8 cellular contexts compared by ENCODE assay signal in the genomic region with DNA sequence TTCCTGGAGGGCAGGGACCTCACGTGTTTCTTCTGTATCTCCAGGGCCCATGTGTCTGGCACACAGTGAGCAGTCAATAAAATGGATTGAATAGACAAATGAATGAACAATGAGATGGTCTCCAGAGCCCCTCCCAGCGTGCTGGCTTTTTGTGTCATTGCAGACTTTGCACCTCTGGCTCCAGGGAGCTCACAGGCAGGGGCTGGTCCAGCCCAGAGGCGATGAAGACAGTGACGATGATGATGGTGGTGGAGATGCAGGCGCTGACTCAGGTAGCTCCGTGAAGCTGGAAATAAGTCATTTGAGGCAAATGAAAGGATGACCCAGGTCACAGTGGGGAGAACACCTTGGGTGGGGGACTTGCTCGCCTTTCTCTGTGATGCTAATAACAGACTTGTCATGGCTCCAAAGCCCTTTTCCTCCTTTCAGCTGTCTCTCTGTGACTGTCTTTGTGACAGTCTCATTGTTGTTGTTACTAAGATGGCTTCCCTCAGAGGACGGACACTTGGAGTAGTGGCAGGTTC.
A peak's percentile ranks its signal among the peaks of the same experiment; 100 is the strongest.
DNase-seq lines count a peak whose midpoint lies in the region; ATAC-seq and TF ChIP-seq lines count a peak whose summit lies in the region.

No MANE protein-coding gene starts in this region.

- POLR2A ChIA-PET in GM10248 (lab: Yijun Ruan, JAX): no interaction called here

- no peak overlapping the region for H3K9ac ChIP-seq in OCI-LY1 (ENCODE audit: low read length)

- H3K9me3 ChIP-seq in OCI-LY1 (ENCODE audit: low read length): no peaks in the 10 kb centered on the region

- no peaks in the 10 kb centered on the region for H3K9me2 ChIP-seq in OCI-LY1 (ENCODE audit: low read depth, low read length)

- 0 out of 2 replicates have a peak, but pooled peaks cover 7% of the 10 kb centered on the region for H3K27me3 ChIP-seq in OCI-LY1 (ENCODE audit: insufficient read depth, low read length)

- DNase-seq in erythroblast (lab: John Stamatoyannopoulos, UW) (peak; percentile 45 to 62), retina (peak; percentile 83), GM10248 (ENCODE audit: extremely low spot score) (no peak)

- peaks cover 6% of the 10 kb centered on the region for H3K4me1 ChIP-seq in OCI-LY1 (ENCODE audit: insufficient read depth, low read length, severe bottlenecking)

- CTCF ChIA-PET in GM10248 (lab: Yijun Ruan, JAX): interaction anchor here (0.8 to 6.2 kb wide), 17 partner anchors 10 to 192 kb away, joined by 3 to 73 read pairs (median 4); no protein-coding TSS in a partner anchor

- TF ChIP-seq CTCF in OCI-LY1 (IDR thresholded peaks at IDR 0.05; ENCODE audit: low read length) (no peak), GM10248 (IDR thresholded peaks at IDR 0.05; ENCODE audit: control extremely low read depth, extremely low read depth, low read depth, missing control alignments) (no peak)

- H3K36me3 ChIP-seq in OCI-LY1 (ENCODE audit: insufficient read depth, low read length): no peaks in the 10 kb centered on the region

- no peaks in the 10 kb centered on the region for H4K20me1 ChIP-seq in OCI-LY1 (ENCODE audit: insufficient read depth, low read length)

- no peaks in the 10 kb centered on the region for H3F3A ChIP-seq in OCI-LY1 (ENCODE audit: insufficient read depth, low read length)

- no peaks in the 10 kb centered on the region for H3K79me2 ChIP-seq in OCI-LY1 (ENCODE audit: insufficient read depth, low read length)

- no peak for TF ChIP-seq POLR2A in erythroblast (IDR thresholded peaks at IDR 0.05; ENCODE audit: low read length)

- H3K27ac ChIP-seq in OCI-LY1 (ENCODE audit: low read depth, low read length, poor library complexity, severe bottlenecking): no peak overlapping the region

- ATAC-seq in GM18858 (IDR thresholded peaks at IDR 0.05; ENCODE audit: unreplicated experiment): peak; percentile 18
- no peak for ATAC-seq in HG03457 (IDR thresholded peaks at IDR 0.05; ENCODE audit: unreplicated experiment)
- ATAC-seq in GM18868 (IDR thresholded peaks at IDR 0.05; ENCODE audit: unreplicated experiment): no peak
- no peak for ATAC-seq in HG02642 (IDR thresholded peaks at IDR 0.05; ENCODE audit: poor library complexity, unreplicated experiment)

- no peak overlapping the region for H3K4me3 ChIP-seq in OCI-LY1 (ENCODE audit: low read depth, low read length, poor library complexity, severe bottlenecking)

- H2AFZ ChIP-seq in OCI-LY1 (ENCODE audit: low read length): no peak overlapping the region

- peak overlapping the region; percentile 80; the same call in 1 of the 2 replicates for H3K4me2 ChIP-seq in OCI-LY1 (ENCODE audit: low read length)
